1 cellular context compared by ENCODE assay signal in genomic region chr10:73094249-73094850, GRCh38.
A peak's percentile ranks its signal among the peaks of the same experiment; 100 is the strongest.
TF ChIP-seq lines count a peak whose summit lies in the region.

No MANE protein-coding gene starts in this region.

TF ChIP-seq in K562, 482 proteins besides CTCF, POLR2A, EP300 and RAD21:
- no peak for TF ChIP-seq BMI1 (IDR thresholded peaks at IDR 0.05; ENCODE audit: low read length)
- no peak for TF ChIP-seq PHTF2 (CRISPR knock-in tag; IDR thresholded peaks at IDR 0.05)
- TF ChIP-seq HOXB6 (CRISPR knock-in tag; IDR thresholded peaks at IDR 0.05; ENCODE audit: borderline replicate concordance) = no peak
- no peak for TF ChIP-seq SMAD1 (IDR thresholded peaks at IDR 0.05; ENCODE audit: low read depth, low read length, partially characterized antibody)
- no peak for TF ChIP-seq TCF7 (IDR thresholded peaks at IDR 0.05; ENCODE audit: borderline replicate concordance)
- TF ChIP-seq ZNF445 (CRISPR knock-in tag; IDR thresholded peaks at IDR 0.05; ENCODE audit: low read depth) = no peak
- peak; percentile 62 for TF ChIP-seq GABPA (tag; conservative IDR thresholded peaks at IDR 0.05; ENCODE audit: low read depth)
- TF ChIP-seq ERF (CRISPR knock-in tag; IDR thresholded peaks at IDR 0.05) = no peak
- no peak for TF ChIP-seq MLX (CRISPR knock-in tag; conservative IDR thresholded peaks at IDR 0.05)
- peak; percentile 20; the same call in 1 of the 2 replicates for TF ChIP-seq EP400 (IDR thresholded peaks at IDR 0.05)
- TF ChIP-seq ZNF740 (CRISPR knock-in tag; IDR thresholded peaks at IDR 0.05) = peak; percentile 90
- peak in 1 of 2 experiments; percentile 64; a peak in 1 of 4 replicates for TF ChIP-seq ZNF740 (tag; IDR thresholded peaks at IDR 0.05)
- TF ChIP-seq HDAC8 (tag; IDR thresholded peaks at IDR 0.05) = no peak
- TF ChIP-seq ELF4 (CRISPR knock-in tag; IDR thresholded peaks at IDR 0.05) = no peak
- TF ChIP-seq SFPQ (IDR thresholded peaks at IDR 0.05; ENCODE audit: low read depth, low read length) = no peak
- no peak for TF ChIP-seq ZNF449 (CRISPR knock-in tag; IDR thresholded peaks at IDR 0.05)
- TF ChIP-seq ZNF263 (CRISPR knock-in tag; IDR thresholded peaks at IDR 0.05; ENCODE audit: borderline replicate concordance) = no peak
- TF ChIP-seq FOXO4 (CRISPR knock-in tag; IDR thresholded peaks at IDR 0.05) = no peak
- TF ChIP-seq CREM (IDR thresholded peaks at IDR 0.05; ENCODE audit: low read depth) = 0 out of 2 replicates have a peak, but pooled peaks have one; percentile 35
- 0 out of 4 replicates have a peak, but pooled peaks of 1 of the 2 experiments have one; percentile 34 for TF ChIP-seq MNT (conservative IDR thresholded peaks at IDR 0.05)
- TF ChIP-seq NBN (IDR thresholded peaks at IDR 0.05; ENCODE audit: low read depth) = no peak
- 0 out of 4 replicates have a peak, but pooled peaks of 1 of the 2 experiments have one; percentile 36 for TF ChIP-seq SRF (CRISPR knock-in tag; IDR thresholded peaks at IDR 0.05)
- no peak for TF ChIP-seq PCBP2 (IDR thresholded peaks at IDR 0.05; ENCODE audit: low read depth, low read length, poor library complexity, severe bottlenecking)
- TF ChIP-seq NFRKB (IDR thresholded peaks at IDR 0.05; ENCODE audit: low read depth) = no peak
- TF ChIP-seq CAMTA2 (CRISPR knock-in tag; conservative IDR thresholded peaks at IDR 0.05) = no peak
- no peak for TF ChIP-seq ZBTB7A (IDR thresholded peaks at IDR 0.05; ENCODE audit: borderline replicate concordance, control insufficient read depth, low read depth, low read length)
- TF ChIP-seq CREB1 (IDR thresholded peaks at IDR 0.05) = peak; percentile 23; the same call in 1 of the 2 replicates
- no peak for TF ChIP-seq CREB1 (CRISPR knock-in tag; IDR thresholded peaks at IDR 0.05)
- TF ChIP-seq RAD51 (IDR thresholded peaks at IDR 0.05; ENCODE audit: borderline replicate concordance, low read depth) = no peak
- no peak for TF ChIP-seq XRCC3 (IDR thresholded peaks at IDR 0.05)
- no peak for TF ChIP-seq PBX2 (CRISPR knock-in tag; IDR thresholded peaks at IDR 0.05; ENCODE audit: low read depth)
- no peak for TF ChIP-seq PBX2 (tag; conservative IDR thresholded peaks at IDR 0.05; ENCODE audit: low read depth)
- no peak for TF ChIP-seq YBX1 (IDR thresholded peaks at IDR 0.05)
- TF ChIP-seq EWSR1 (IDR thresholded peaks at IDR 0.05; ENCODE audit: borderline replicate concordance, low read depth, partially characterized antibody) = no peak
- TF ChIP-seq ZNF24 (IDR thresholded peaks at IDR 0.05) = no peak
- TF ChIP-seq SRSF3 (IDR thresholded peaks at IDR 0.05; ENCODE audit: insufficient read depth, low read length) = no peak
- no peak for TF ChIP-seq RREB1 (CRISPR knock-in tag; IDR thresholded peaks at IDR 0.05)
- TF ChIP-seq ZNF551 (CRISPR knock-in tag; IDR thresholded peaks at IDR 0.05) = no peak
- TF ChIP-seq ATF6 (CRISPR knock-in tag; IDR thresholded peaks at IDR 0.05) = no peak
TF ChIP-seq in K562: peak in this region for 7.
